8 cellular contexts compared by ENCODE assay signal in genomic region chr16:67521095-67521804, GRCh38. TPM values are rescaled to one million over a fixed set of nuclear protein-coding genes. Genes with fewer than 3 reads are reported as not detected.
A peak's percentile ranks its signal among the peaks of the same experiment; 100 is the strongest.
DNase-seq lines count a peak whose midpoint lies in the region; ATAC-seq and TF ChIP-seq lines count a peak whose summit lies in the region.

No MANE protein-coding gene starts in this region.

- no peaks in the 10 kb centered on the region for H3K36me3 ChIP-seq in OCI-LY1 (ENCODE audit: insufficient read depth, low read length)
- H3K36me3 ChIP-seq in mucosa of descending colon (ENCODE audit: low read depth), result no peaks in the 10 kb centered on the region

- H3K79me2 ChIP-seq in OCI-LY1 (ENCODE audit: insufficient read depth, low read length), result no peaks in the 10 kb centered on the region

- no peaks in the 10 kb centered on the region for H4K20me1 ChIP-seq in OCI-LY1 (ENCODE audit: insufficient read depth, low read length)

- H3K9me2 ChIP-seq in OCI-LY1 (ENCODE audit: low read depth, low read length), result no peaks in the 10 kb centered on the region

- no peak overlapping the region for H2AFZ ChIP-seq in OCI-LY1 (ENCODE audit: low read length)

- no peaks in the 10 kb centered on the region for H3F3A ChIP-seq in OCI-LY1 (ENCODE audit: insufficient read depth, low read length)

- peak; percentile 67 for ATAC-seq in GM21528 (IDR thresholded peaks at IDR 0.05; ENCODE audit: low FRiP score, unreplicated experiment)
- ATAC-seq in mucosa of descending colon, result peak; percentile 96

- peaks cover 3% of the 10 kb centered on the region; the same call in 1 of the 2 replicates for H3K27me3 ChIP-seq in OCI-LY1 (ENCODE audit: insufficient read depth, low read length)

- H3K9me3 ChIP-seq in OCI-LY1 (ENCODE audit: low read length), result no peaks in the 10 kb centered on the region
- H3K9me3 ChIP-seq in mucosa of descending colon, result no peaks in the 10 kb centered on the region

- DNase-seq in DMS114 treated with DMSO at 0.1 percent for 48 hours (lab: John Stamatoyannopoulos, UW; ENCODE audit: unreplicated experiment) (peak; percentile 87), HuH-7.5 (ENCODE audit: low spot score) (peak; percentile 92), activated T-cell treated with anti-CD3 and anti-CD28 coated beads for 24 hours (ENCODE audit: low read depth) (peak; percentile 97), epithelial cell of prostate (ENCODE audit: low read depth, low spot score) (peak; percentile 82), mucosa of descending colon (peak; percentile 95 to 99 (median 97))
- DNase-seq in stimulated activated CD8-positive, alpha-beta memory T cell treated with anti-CD3 and anti-CD28 coated beads, Interleukin-4, amount 100 ng/mL, for 1 hour (ENCODE audit: low read depth in 2 of 2, low spot score in 1 of 2), result peak; percentile 94 to 97

- peaks cover 25% of the 10 kb centered on the region for H3K4me1 ChIP-seq in OCI-LY1 (ENCODE audit: insufficient read depth, low read length, severe bottlenecking)
- no peaks in the 10 kb centered on the region for H3K4me1 ChIP-seq in mucosa of descending colon (ENCODE audit: low read depth)

- peak overlapping the region; percentile 81 for H3K9ac ChIP-seq in OCI-LY1 (ENCODE audit: low read length)

- peak; percentile 72 for TF ChIP-seq CTCF in OCI-LY1 (IDR thresholded peaks at IDR 0.05; ENCODE audit: low read length)
- TF ChIP-seq CTCF in mucosa of descending colon (IDR thresholded peaks at IDR 0.05), result peak; percentile 89

- H3K27ac ChIP-seq in OCI-LY1 (ENCODE audit: low read depth, low read length, poor library complexity, severe bottlenecking), result peak overlapping the region; percentile 91
- peak overlapping the region; percentile 63 for H3K27ac ChIP-seq in epithelial cell of prostate

- intact Hi-C loops in mucosa of descending colon (cut with DNase I, micrococcal nuclease), result no loop called here

- peak overlapping the region; percentile 69 for H3K4me3 ChIP-seq in OCI-LY1 (ENCODE audit: low read depth, low read length, poor library complexity, severe bottlenecking)
- H3K4me3 ChIP-seq in mucosa of descending colon, result no peak overlapping the region

- peak overlapping the region; percentile 100 for H3K4me2 ChIP-seq in OCI-LY1 (ENCODE audit: low read length)

RNA-seq across cellular contexts. Expression of gene RIPOR1, which starts 7.4 kb away (rescaled TPM):
- 10 to 100 TPM; 10.9 to 74.7 (median 20.5) TPM for total RNA-seq in mucosa of descending colon

RNA-seq across cellular contexts. Expression of gene AGRP, which starts 37.9 kb away (rescaled TPM):
- not detected for total RNA-seq in mucosa of descending colon

RNA-seq across cellular contexts. Expression of gene ATP6V0D1, which starts 40.3 kb away (rescaled TPM):
- total RNA-seq in mucosa of descending colon, result 100 to 1,000 TPM; 152 to 253 (median 228) TPM

RNA-seq across cellular contexts. Expression of gene CTCF, which starts 41.1 kb away (rescaled TPM):
- 10 to 100 TPM; 41.1 to 55.5 (median 43.4) TPM for total RNA-seq in mucosa of descending colon
